Comparison of ENCODE assay signal across 9 cellular contexts in genomic region chr15:76465728-76466127, GRCh38.
"Had no signal": no experiment of that assay in that cellular context is flagged by ENCODE, and none has a peak within 500 bp of the region (broad histone marks: within the 10 kb centered on the region; RNA-seq: fewer than 3 reads in every experiment).

No MANE protein-coding gene starts in this region.

- ATAC-seq: GM23338, HepG2 had no signal

- DNase-seq: H9, HCEC 1CT, HFFc6, KG1 had no signal

- H3K4me2 ChIP-seq: GM23338 had no signal

- H3K4me3 ChIP-seq: GM23338 had no signal

- H2AFZ ChIP-seq: GM23338 had no signal

- FAIRE-seq: H1, H54, HepG2 had no signal

- H3K27ac ChIP-seq: HL-60 had no signal
